Comparison of ENCODE assay signal across 1 cellular context in the genomic region with DNA sequence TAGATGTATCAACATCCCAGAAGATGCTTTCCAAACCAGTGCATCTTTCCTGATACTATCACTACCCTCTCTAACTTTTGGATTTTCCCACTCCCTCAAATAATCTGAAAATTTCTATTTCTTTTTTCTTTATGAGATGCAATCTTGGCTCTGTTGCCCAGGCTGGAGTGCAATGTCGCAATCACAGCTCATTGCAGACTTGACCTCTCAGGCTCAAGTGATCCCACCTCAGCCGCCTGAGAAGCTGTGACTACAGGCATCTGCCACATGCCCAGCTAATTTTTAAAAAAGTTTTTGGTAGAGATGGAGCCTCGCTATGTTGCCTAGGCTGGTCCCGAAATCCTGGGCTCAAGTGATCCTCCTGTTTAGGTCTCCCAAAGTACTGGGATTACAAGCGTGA.
TF ChIP-seq lines count a peak whose summit lies in the region.

No MANE protein-coding gene starts in this region.

TF ChIP-seq in WTC11, 78 proteins besides CTCF, POLR2A, EP300 and RAD21 (continued from another document):
- TF ChIP-seq, protein P1, sequence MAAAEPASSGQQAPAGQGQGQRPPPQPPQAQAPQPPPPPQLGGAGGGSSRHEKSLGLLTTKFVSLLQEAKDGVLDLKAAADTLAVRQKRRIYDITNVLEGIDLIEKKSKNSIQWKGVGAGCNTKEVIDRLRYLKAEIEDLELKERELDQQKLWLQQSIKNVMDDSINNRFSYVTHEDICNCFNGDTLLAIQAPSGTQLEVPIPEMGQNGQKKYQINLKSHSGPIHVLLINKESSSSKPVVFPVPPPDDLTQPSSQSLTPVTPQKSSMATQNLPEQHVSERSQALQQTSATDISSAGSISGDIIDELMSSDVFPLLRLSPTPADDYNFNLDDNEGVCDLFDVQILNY (CRISPR knock-in tag; IDR thresholded peaks at IDR 0.05): no peak
- TF ChIP-seq ZNF671 (CRISPR knock-in tag; IDR thresholded peaks at IDR 0.05): no peak
- TF ChIP-seq SOX15 (CRISPR knock-in tag; IDR thresholded peaks at IDR 0.05): no peak
- TF ChIP-seq TCF7 (CRISPR knock-in tag; IDR thresholded peaks at IDR 0.05; ENCODE audit: low read depth): no peak
